17 cellular contexts compared by ENCODE assay signal in the genomic region with DNA sequence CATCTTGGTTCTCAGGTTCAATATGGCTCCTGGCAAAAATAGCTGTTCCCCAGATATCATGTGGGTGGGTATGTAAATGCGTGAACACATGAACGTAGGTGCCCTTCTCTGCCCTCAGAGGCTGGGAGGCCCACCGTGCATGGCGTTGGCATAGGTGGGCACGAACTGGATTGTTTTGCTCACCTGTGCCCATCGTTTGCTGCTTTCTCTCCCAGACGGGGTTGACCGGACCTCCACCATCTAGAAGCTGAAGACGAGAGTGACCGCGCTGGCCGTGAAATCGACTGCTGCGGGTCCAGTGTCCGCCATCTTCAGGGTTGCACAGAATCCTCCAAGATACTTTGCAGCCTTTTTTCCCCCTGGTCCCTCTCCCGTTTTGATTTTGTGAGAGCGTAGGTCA.
DNase-seq lines count a peak whose midpoint lies in the region; ATAC-seq, FAIRE-seq and TF ChIP-seq lines count a peak whose summit lies in the region.
"Had no signal": no experiment of that assay in that cellular context is flagged by ENCODE, and none has a peak within 500 bp of the region (broad histone marks: within the 10 kb centered on the region; RNA-seq: fewer than 3 reads in every experiment).

No MANE protein-coding gene starts in this region.

- H3K9ac ChIP-seq in Karpas-422 (ENCODE audit: low read length) (no peak overlapping the region; the same call in 1 of the 2 replicates), astrocyte (ENCODE audit: low read length) (no peak overlapping the region)
- H3K9ac ChIP-seq: BLaER1 treated with 17β-estradiol and CSF1 and Interleukin-3, amounts not matched to agents 10 nM and 100 nM had no signal

- H3K9me3 ChIP-seq in Karpas-422 (ENCODE audit: low read length): no peaks in the 10 kb centered on the region; the same call in 1 of the 2 replicates
- no peaks in the 10 kb centered on the region for H3K9me3 ChIP-seq in astrocyte (ENCODE audit: insufficient read depth, low read depth, low read length)
- H3K9me3 ChIP-seq: BLaER1 treated with 17β-estradiol and CSF1 and Interleukin-3, amounts not matched to agents 10 nM and 100 nM had no signal

- peaks cover 69% of the 10 kb centered on the region for H3K36me3 ChIP-seq in Karpas-422 (ENCODE audit: insufficient read depth, low read length)
- H3K36me3 ChIP-seq in astrocyte (ENCODE audit: insufficient read depth, low read length): peaks cover 17% of the 10 kb centered on the region

- H3K27me3 Mint-ChIP-seq in astrocyte (ENCODE audit: low read depth, unreplicated experiment): no peaks in the 10 kb centered on the region
- H3K27me3 Mint-ChIP-seq: B cell had no signal

- TF ChIP-seq CTCF in astrocyte (IDR thresholded peaks at IDR 0.05; ENCODE audit: insufficient read depth, low read depth, low read length): no peak

- ATAC-seq in HG03095 (IDR thresholded peaks at IDR 0.05; ENCODE audit: unreplicated experiment) (no peak), HG03025 (IDR thresholded peaks at IDR 0.05; ENCODE audit: low FRiP score, unreplicated experiment) (no peak)
- ATAC-seq: CD8-positive, alpha-beta T cell; GM12878; HCT116 had no signal

- no peak overlapping the region for H2AFZ ChIP-seq in Karpas-422 (ENCODE audit: low read length)
- no peak overlapping the region for H2AFZ ChIP-seq in astrocyte (ENCODE audit: low read depth, low read length)

- no peak for FAIRE-seq in astrocyte (lab: Jason Lieb, UNC)
- FAIRE-seq: GM12878 had no signal

- no peaks in the 10 kb centered on the region for H3K4me1 Mint-ChIP-seq in astrocyte (ENCODE audit: low read depth, unreplicated experiment)

- no peak overlapping the region for H3K4me3 Mint-ChIP-seq in astrocyte (ENCODE audit: unreplicated experiment)
- H3K4me3 Mint-ChIP-seq: B cell; CD8-positive, alpha-beta T cell; HFFc6 had no signal

- peaks cover 44% of the 10 kb centered on the region for H3K36me3 Mint-ChIP-seq in astrocyte (ENCODE audit: low read depth, unreplicated experiment)
- H3K36me3 Mint-ChIP-seq: CD8-positive, alpha-beta T cell had no signal

- H4K20me1 ChIP-seq in Karpas-422 (ENCODE audit: insufficient read depth, low read depth, low read length): no peaks in the 10 kb centered on the region
- H4K20me1 ChIP-seq in astrocyte (ENCODE audit: insufficient read depth, low read length): no peaks in the 10 kb centered on the region

- no peaks in the 10 kb centered on the region for H3K27me3 ChIP-seq in Karpas-422 (ENCODE audit: low read length)
- no peaks in the 10 kb centered on the region for H3K27me3 ChIP-seq in astrocyte (ENCODE audit: insufficient read depth, low read length)
- H3K27me3 ChIP-seq: BLaER1 treated with 17β-estradiol and CSF1 and Interleukin-3, amounts not matched to agents 10 nM and 100 nM had no signal

- no peak for DNase-seq in Karpas-422
- no peak for DNase-seq in astrocyte (ENCODE audit: low read depth)
- peak; percentile 24 for DNase-seq in islet precursor cell
- peak; percentile 10 for DNase-seq in stimulated activated CD8-positive, alpha-beta memory T cell treated with anti-CD3 and anti-CD28 coated beads, Interleukin-4, amount 100 ng/mL, for 48 hours
- DNase-seq in EL: no peak
- DNase-seq: Calu3; CD8-positive, alpha-beta T cell; DMS79 treated with DMSO at 0.1 percent for 48 hours; GOT3; H7; HFFc6 had no signal

- H3K27ac ChIP-seq in Karpas-422 (ENCODE audit: low read length): peak overlapping the region; percentile 97
- H3K27ac ChIP-seq in astrocyte (ENCODE audit: low read depth, low read length): no peak overlapping the region

- H3K4me3 ChIP-seq in Karpas-422 (ENCODE audit: low read length): no peak overlapping the region
- H3K4me3 ChIP-seq in astrocyte (ENCODE audit: insufficient read depth, low read depth, low read length): no peak overlapping the region
- H3K4me3 ChIP-seq: BLaER1 treated with 17β-estradiol and CSF1 and Interleukin-3, amounts not matched to agents 10 nM and 100 nM; GM12878 had no signal

- H3K9me2 ChIP-seq in Karpas-422 (replicated peaks; ENCODE audit: insufficient read depth, low read length): no peaks in the 10 kb centered on the region

- H3K4me2 ChIP-seq in Karpas-422 (ENCODE audit: low read depth, low read length, poor library complexity, severe bottlenecking): peak overlapping the region; percentile 75
- H3K4me2 ChIP-seq in astrocyte (ENCODE audit: low read length): no peak overlapping the region

- H3K4me1 ChIP-seq in Karpas-422 (ENCODE audit: low read length) (peaks cover 87% of the 10 kb centered on the region), astrocyte (ENCODE audit: insufficient read depth, low read length) (no peaks in the 10 kb centered on the region)

- peak overlapping the region; percentile 50 for H3K27ac Mint-ChIP-seq in astrocyte (ENCODE audit: unreplicated experiment)
- H3K27ac Mint-ChIP-seq: B cell; CD8-positive, alpha-beta T cell; HFFc6 had no signal

- no peaks in the 10 kb centered on the region for H3K9me3 Mint-ChIP-seq in astrocyte (ENCODE audit: unreplicated experiment)
- H3K9me3 Mint-ChIP-seq: CD8-positive, alpha-beta T cell; HFFc6 had no signal

- H3K79me2 ChIP-seq in Karpas-422 (ENCODE audit: low read length) (peaks cover 15% of the 10 kb centered on the region), astrocyte (ENCODE audit: insufficient read depth, low read length) (no peaks in the 10 kb centered on the region)

Comparison
In these comparisons a context has a peak if more than half of its experiments do, and no peak if none do; other contexts are left out.
1. DNase-seq: peak in islet precursor cell (single experiment) and stimulated activated CD8-positive, alpha-beta memory T cell treated with anti-CD3 and anti-CD28 coated beads, Interleukin-4, amount 100 ng/mL, for 48 hours (single experiment); none in Karpas-422 (single experiment), astrocyte (single experiment) and EL (single experiment).